ENCODE assay signal across 25 cellular contexts in the genomic region with DNA sequence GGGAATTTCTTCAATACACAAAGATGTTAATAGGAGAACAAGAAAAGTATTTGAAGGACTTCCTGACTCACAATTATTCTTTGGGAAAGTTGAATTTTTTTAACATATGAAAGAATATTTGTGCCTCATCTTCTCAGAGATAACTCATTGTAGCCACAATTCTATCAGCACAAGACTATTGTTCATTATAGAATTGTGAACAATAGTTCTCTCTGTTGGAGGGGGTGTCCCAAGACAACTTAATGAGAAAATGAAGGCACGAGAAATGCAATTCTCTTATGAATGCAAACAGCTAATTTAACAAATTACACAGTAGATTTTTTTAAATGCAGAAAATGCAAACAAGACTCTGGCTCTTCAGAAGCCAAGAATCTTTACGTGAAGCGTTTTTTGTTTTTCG.
DNase-seq lines count a peak whose midpoint lies in the region; ATAC-seq, FAIRE-seq and TF ChIP-seq lines count a peak whose summit lies in the region.
"Had no signal": no experiment of that assay in that cellular context is flagged by ENCODE, and none has a peak within 500 bp of the region (broad histone marks: within the 10 kb centered on the region; RNA-seq: fewer than 3 reads in every experiment).

No MANE protein-coding gene starts in this region.

- no peaks in the 10 kb centered on the region for H4K20me1 ChIP-seq in GM12878 (ENCODE audit: control insufficient read depth, insufficient read depth)
- H4K20me1 ChIP-seq: BLaER1 treated with 17β-estradiol and CSF1 and Interleukin-3, amounts not matched to agents 10 nM and 100 nM had no signal

- 21% methylated on average over 4 of the region's 4 CpGs for WGBS in GM12878 (ENCODE audit: insufficient coverage, insufficient replicate concordance, low lambda C conversion rate, missing lambda C conversion rate)

- BruUV-seq in GM12878 (replicated peaks; lab: Mats Ljungman, UMichigan), result no TSS peak

- H3K27me3 ChIP-seq in GM12878 (replicated peaks in 1 of 2; ENCODE audit: control insufficient read depth in 2 of 2, insufficient read depth in 2 of 2, low read length in 1 of 2), result no peaks in the 10 kb centered on the region
- H3K27me3 ChIP-seq: BE2C; BLaER1 treated with 17β-estradiol and CSF1 and Interleukin-3, amounts not matched to agents 10 nM and 100 nM had no signal

- POLR2A ChIA-PET in GM12878 (lab: Charles Lee), result no interaction called here

- H3K4me3 ChIP-seq in GM12878, result no peak overlapping the region
- H3K4me3 ChIP-seq: A549; BLaER1 treated with 17β-estradiol and CSF1 and Interleukin-3, amounts not matched to agents 10 nM and 100 nM; HAP-1 had no signal

- no peaks in the 10 kb centered on the region for H3K36me3 ChIP-seq in GM12878 (ENCODE audit: control insufficient read depth in 2 of 2, insufficient read depth in 2 of 2, low read length in 1 of 2)
- H3K36me3 ChIP-seq: BE2C; BLaER1 treated with 17β-estradiol and CSF1 and Interleukin-3, amounts not matched to agents 10 nM and 100 nM; HAP-1 had no signal

- H3K27ac ChIP-seq in GM12878 (ENCODE audit: control insufficient read depth, insufficient read depth) (no peak overlapping the region), substantia nigra (ENCODE audit: low read depth, low read length, poor library complexity, severe bottlenecking) (no peak overlapping the region)
- H3K27ac ChIP-seq: A549; BLaER1 treated with 17β-estradiol and CSF1 and Interleukin-3, amounts not matched to agents 10 nM and 100 nM had no signal

- no peak for ATAC-seq in GM12878
- ATAC-seq: A549 had no signal

- SMC1A ChIA-PET in GM12878 (lab: Charles Lee; ENCODE audit: uncharacterized antibody, unreplicated experiment), result no interaction called here

- intact Hi-C loops in GM12878 (cut with micrococcal nuclease; ENCODE audit: unreplicated experiment), result no loop called here

- RAD21 ChIA-PET in GM12878 (lab: Charles Lee; ENCODE audit: unreplicated experiment), result no interaction called here

- H3K9ac ChIP-seq in GM12878 (ENCODE audit: control insufficient read depth, insufficient read depth, low read length), result no peak overlapping the region
- H3K9ac ChIP-seq: BLaER1 treated with 17β-estradiol and CSF1 and Interleukin-3, amounts not matched to agents 10 nM and 100 nM had no signal

- H3K4me1 ChIP-seq in GM12878 (ENCODE audit: control insufficient read depth, insufficient read depth, low read length), result no peaks in the 10 kb centered on the region
- H3K4me1 ChIP-seq: A549; BE2C; BLaER1 treated with 17β-estradiol and CSF1 and Interleukin-3, amounts not matched to agents 10 nM and 100 nM; HAP-1 had no signal

- H3K79me2 ChIP-seq in GM12878 (ENCODE audit: control insufficient read depth, insufficient read depth, low read length), result no peaks in the 10 kb centered on the region

- H3K4me2 ChIP-seq in GM12878 (ENCODE audit: control insufficient read depth, insufficient read depth), result no peak overlapping the region
- H3K4me2 ChIP-seq: A549; BLaER1 treated with 17β-estradiol and CSF1 and Interleukin-3, amounts not matched to agents 10 nM and 100 nM had no signal

- CTCF ChIA-PET in GM12878 (lab: Yijun Ruan, JAX), result no interaction called here

- in situ Hi-C loops in GM12878 (cut with MboI), result no loop called here

- no peak overlapping the region for H2AFZ ChIP-seq in GM12878 (ENCODE audit: control insufficient read depth, low read depth, low read length)

- H3K9me3 ChIP-seq in GM12878 (replicated peaks; ENCODE audit: control insufficient read depth, insufficient read depth, low read length), result no peaks in the 10 kb centered on the region
- H3K9me3 ChIP-seq: A549, BE2C, HAP-1 had no signal

- no peak for FAIRE-seq in GM12878 (lab: Jason Lieb, UNC)
- FAIRE-seq: A549, D721Med, GM12892, H54 had no signal

- TF ChIP-seq CTCF in GM12878 (IDR thresholded peaks at IDR 0.05 in 2 of 3, conservative IDR thresholded peaks at IDR 0.05 in 1 of 3; ENCODE audit: control insufficient read depth in 2 of 3, extremely low read depth in 1 of 3, insufficient read depth in 1 of 3, low read depth in 3 of 3, low read length in 3 of 3), result no peak

- TF ChIP-seq EP300 in GM12878 (IDR thresholded peaks at IDR 0.05; ENCODE audit: borderline replicate concordance in 1 of 2, control insufficient read depth in 1 of 2, low read depth in 2 of 2, low read length in 2 of 2), result no peak

- TF ChIP-seq RAD21 in GM12878 (IDR thresholded peaks at IDR 0.05; ENCODE audit: insufficient read depth, low read depth, low read length), result no peak

- TF ChIP-seq POLR2A in GM12878 (IDR thresholded peaks at IDR 0.05; ENCODE audit: low read depth, low read length), result no peak

- no peak for DNase-seq in GM12878 (ENCODE audit: low read depth, low spot score)
- peak; percentile 22 for DNase-seq in inferior parietal cortex (ENCODE audit: extremely low spot score)
- DNase-seq in pons (ENCODE audit: low spot score), result peak; percentile 64
- no peak for DNase-seq in NOMO-1 treated with DMSO at 0.1 percent for 48 hours (lab: John Stamatoyannopoulos, UW; ENCODE audit: unreplicated experiment)
- DNase-seq in substantia nigra (lab: John Stamatoyannopoulos, UW), result no peak
- no peak for DNase-seq in activated CD4-positive, CD25-positive, alpha-beta regulatory T cell treated with anti-CD3 and anti-CD28 coated beads, Interleukin-2, amount 50 U/mL, for 72 hours
- no peak for DNase-seq in SW 1271 (lab: John Stamatoyannopoulos, UW)
- DNase-seq: 8988T; ACHN; AML-193; BE2C; CD4-positive, alpha-beta T cell; CD8-positive, alpha-beta memory T cell; DMS 273 treated with DMSO at 0.1 percent for 48 hours; DMS79; EL; GDM1; GOT3; HFFc6 had no signal

TF ChIP-seq in GM12878, 131 proteins besides CTCF, POLR2A, EP300 and RAD21:
- TF ChIP-seq ZZZ3 (IDR thresholded peaks at IDR 0.05; ENCODE audit: control insufficient read depth, insufficient read length, low read depth), result no peak
- TF ChIP-seq MTA2 (IDR thresholded peaks at IDR 0.05; ENCODE audit: low read depth), result peak; percentile 56; the same call in 1 of the 2 replicates
- TF ChIP-seq BHLHE40 (IDR thresholded peaks at IDR 0.05; ENCODE audit: borderline replicate concordance in 1 of 2, low read depth in 2 of 2, low read length in 1 of 2), result peak in 1 of 2 experiments; percentile 45; a peak in 1 of 4 replicates

Comparison
In these comparisons a context has a peak if more than half of its experiments do, and no peak if none do; other contexts are left out.
1. DNase-seq: peak in inferior parietal cortex (single experiment) and pons (single experiment); none in GM12878 (single experiment), NOMO-1 treated with DMSO at 0.1 percent for 48 hours (single experiment), substantia nigra (0 of 49), activated CD4-positive, CD25-positive, alpha-beta regulatory T cell treated with anti-CD3 and anti-CD28 coated beads, Interleukin-2, amount 50 U/mL, for 72 hours (single experiment) and SW 1271 (0 of 2).